In the genomic region with DNA sequence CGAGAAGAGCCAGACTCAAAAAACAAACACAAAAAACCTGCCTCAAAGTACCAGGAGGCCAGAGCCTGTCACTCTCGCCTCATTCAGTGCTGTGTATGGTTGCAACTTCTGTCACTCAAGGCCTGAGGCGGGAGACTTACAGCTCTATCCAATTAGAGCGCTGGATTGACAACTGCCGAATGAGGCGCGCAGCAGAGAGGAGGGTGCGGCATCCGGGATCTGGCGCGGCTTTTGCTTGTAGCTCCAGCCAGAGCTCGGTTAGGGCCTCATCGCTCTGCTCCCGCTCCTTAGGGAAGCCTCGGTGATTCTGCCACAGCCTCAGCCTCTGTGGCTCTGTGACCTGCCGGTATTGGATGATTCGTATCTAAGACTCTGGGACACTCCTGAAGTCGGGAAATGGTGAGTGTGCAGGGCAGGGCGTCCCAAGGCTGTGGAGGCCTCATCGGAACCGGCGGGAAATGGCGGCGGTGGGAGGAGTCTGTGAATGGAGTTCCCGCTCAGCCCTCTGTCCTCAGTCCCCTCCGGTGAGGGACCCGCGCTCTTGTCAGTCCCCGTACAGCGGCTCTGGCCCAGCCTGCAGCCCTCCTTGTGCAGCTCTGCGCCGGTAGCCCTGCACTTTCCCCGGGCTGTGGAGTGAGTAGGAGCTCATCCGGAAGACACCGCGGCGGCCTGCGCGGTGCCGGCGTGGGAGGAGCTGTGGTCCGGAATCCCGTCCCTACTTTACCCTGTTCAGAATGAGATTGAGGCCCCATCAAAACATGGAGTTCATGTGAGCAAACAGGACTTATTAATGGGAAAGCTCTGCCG, we compare ENCODE assay signal across 1 cellular context.
TF ChIP-seq lines count a peak whose summit lies in the region.

A gene (plus strand): TSS at position 227 of the 807 bp plus-strand sequence. CDS start 170 bp downstream, at position 397.

TF ChIP-seq in K562, 482 proteins besides CTCF, POLR2A, EP300 and RAD21 (continued from another document and continues in another):
- TF ChIP-seq, protein P1, sequence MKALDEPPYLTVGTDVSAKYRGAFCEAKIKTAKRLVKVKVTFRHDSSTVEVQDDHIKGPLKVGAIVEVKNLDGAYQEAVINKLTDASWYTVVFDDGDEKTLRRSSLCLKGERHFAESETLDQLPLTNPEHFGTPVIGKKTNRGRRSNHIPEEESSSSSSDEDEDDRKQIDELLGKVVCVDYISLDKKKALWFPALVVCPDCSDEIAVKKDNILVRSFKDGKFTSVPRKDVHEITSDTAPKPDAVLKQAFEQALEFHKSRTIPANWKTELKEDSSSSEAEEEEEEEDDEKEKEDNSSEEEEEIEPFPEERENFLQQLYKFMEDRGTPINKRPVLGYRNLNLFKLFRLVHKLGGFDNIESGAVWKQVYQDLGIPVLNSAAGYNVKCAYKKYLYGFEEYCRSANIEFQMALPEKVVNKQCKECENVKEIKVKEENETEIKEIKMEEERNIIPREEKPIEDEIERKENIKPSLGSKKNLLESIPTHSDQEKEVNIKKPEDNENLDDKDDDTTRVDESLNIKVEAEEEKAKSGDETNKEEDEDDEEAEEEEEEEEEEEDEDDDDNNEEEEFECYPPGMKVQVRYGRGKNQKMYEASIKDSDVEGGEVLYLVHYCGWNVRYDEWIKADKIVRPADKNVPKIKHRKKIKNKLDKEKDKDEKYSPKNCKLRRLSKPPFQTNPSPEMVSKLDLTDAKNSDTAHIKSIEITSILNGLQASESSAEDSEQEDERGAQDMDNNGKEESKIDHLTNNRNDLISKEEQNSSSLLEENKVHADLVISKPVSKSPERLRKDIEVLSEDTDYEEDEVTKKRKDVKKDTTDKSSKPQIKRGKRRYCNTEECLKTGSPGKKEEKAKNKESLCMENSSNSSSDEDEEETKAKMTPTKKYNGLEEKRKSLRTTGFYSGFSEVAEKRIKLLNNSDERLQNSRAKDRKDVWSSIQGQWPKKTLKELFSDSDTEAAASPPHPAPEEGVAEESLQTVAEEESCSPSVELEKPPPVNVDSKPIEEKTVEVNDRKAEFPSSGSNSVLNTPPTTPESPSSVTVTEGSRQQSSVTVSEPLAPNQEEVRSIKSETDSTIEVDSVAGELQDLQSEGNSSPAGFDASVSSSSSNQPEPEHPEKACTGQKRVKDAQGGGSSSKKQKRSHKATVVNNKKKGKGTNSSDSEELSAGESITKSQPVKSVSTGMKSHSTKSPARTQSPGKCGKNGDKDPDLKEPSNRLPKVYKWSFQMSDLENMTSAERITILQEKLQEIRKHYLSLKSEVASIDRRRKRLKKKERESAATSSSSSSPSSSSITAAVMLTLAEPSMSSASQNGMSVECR (CRISPR knock-in tag; IDR thresholded peaks at IDR 0.05): 0 out of 2 replicates have a peak, but pooled peaks have one; percentile 15
- TF ChIP-seq PHF20 (IDR thresholded peaks at IDR 0.05; ENCODE audit: partially characterized antibody) (peak; percentile 78), POLR2G (IDR thresholded peaks at IDR 0.05; ENCODE audit: low read depth, low read length) (peak; percentile 88), TBL1XR1 (IDR thresholded peaks at IDR 0.05; ENCODE audit: low read length in 2 of 2) (no peak), MTA3 (IDR thresholded peaks at IDR 0.05; ENCODE audit: borderline replicate concordance) (peak; percentile 28; the same call in 1 of the 2 replicates), NFXL1 (CRISPR knock-in tag; IDR thresholded peaks at IDR 0.05) (no peak), RBFOX2 (IDR thresholded peaks at IDR 0.05; ENCODE audit: low read depth, low read length) (peak; percentile 88), ZNF444 (CRISPR knock-in tag; IDR thresholded peaks at IDR 0.05) (no peak), HOXB6 (CRISPR knock-in tag; IDR thresholded peaks at IDR 0.05; ENCODE audit: borderline replicate concordance) (no peak), RFX5 (IDR thresholded peaks at IDR 0.05; ENCODE audit: low read depth, low read length) (no peak), MXI1 (IDR thresholded peaks at IDR 0.05; ENCODE audit: low read depth, low read length) (no peak), CXXC5 (CRISPR knock-in tag; IDR thresholded peaks at IDR 0.05) (peak; percentile 60), PHTF2 (CRISPR knock-in tag; IDR thresholded peaks at IDR 0.05) (no peak), PCBP2 (IDR thresholded peaks at IDR 0.05; ENCODE audit: low read depth, low read length, poor library complexity, severe bottlenecking) (no peak), BRD4 (IDR thresholded peaks at IDR 0.05) (peak; percentile 80; the same call in 1 of the 2 replicates), GTF2F1 (IDR thresholded peaks at IDR 0.05; ENCODE audit: low read depth, low read length) (peak; percentile 38; the same call in 1 of the 2 replicates), RBM34 (IDR thresholded peaks at IDR 0.05; ENCODE audit: borderline replicate concordance, insufficient read depth, low read length) (no peak), RB1 (IDR thresholded peaks at IDR 0.05; ENCODE audit: low read depth) (peak; percentile 47; the same call in 1 of the 2 replicates), ZNF311 (CRISPR knock-in tag; IDR thresholded peaks at IDR 0.05) (no peak), ZNF766 (CRISPR knock-in tag; conservative IDR thresholded peaks at IDR 0.05) (no peak), C11orf30 (IDR thresholded peaks at IDR 0.05; ENCODE audit: low read depth) (0 out of 2 replicates have a peak, but pooled peaks have one; percentile 32), GABPB1 (CRISPR knock-in tag; IDR thresholded peaks at IDR 0.05) (peak; percentile 41; the same call in 1 of the 2 replicates), MAFG (tag; conservative IDR thresholded peaks at IDR 0.05) (no peak), SAP30 (IDR thresholded peaks at IDR 0.05; ENCODE audit: borderline replicate concordance, insufficient read depth, low read depth, low read length, poor library complexity, severe bottlenecking) (peak; percentile 77), SIN3A (IDR thresholded peaks at IDR 0.05; ENCODE audit: borderline replicate concordance in 2 of 2, control insufficient read depth in 1 of 2, low read depth in 2 of 2, low read length in 2 of 2) (0 out of 4 replicates have a peak, but pooled peaks of 1 of the 2 experiments have one; percentile 18), ZBED1 (IDR thresholded peaks at IDR 0.05) (no peak), ZBTB1 (CRISPR knock-in tag; IDR thresholded peaks at IDR 0.05; ENCODE audit: borderline replicate concordance, low read depth) (no peak)
- TF ChIP-seq, protein P2, sequence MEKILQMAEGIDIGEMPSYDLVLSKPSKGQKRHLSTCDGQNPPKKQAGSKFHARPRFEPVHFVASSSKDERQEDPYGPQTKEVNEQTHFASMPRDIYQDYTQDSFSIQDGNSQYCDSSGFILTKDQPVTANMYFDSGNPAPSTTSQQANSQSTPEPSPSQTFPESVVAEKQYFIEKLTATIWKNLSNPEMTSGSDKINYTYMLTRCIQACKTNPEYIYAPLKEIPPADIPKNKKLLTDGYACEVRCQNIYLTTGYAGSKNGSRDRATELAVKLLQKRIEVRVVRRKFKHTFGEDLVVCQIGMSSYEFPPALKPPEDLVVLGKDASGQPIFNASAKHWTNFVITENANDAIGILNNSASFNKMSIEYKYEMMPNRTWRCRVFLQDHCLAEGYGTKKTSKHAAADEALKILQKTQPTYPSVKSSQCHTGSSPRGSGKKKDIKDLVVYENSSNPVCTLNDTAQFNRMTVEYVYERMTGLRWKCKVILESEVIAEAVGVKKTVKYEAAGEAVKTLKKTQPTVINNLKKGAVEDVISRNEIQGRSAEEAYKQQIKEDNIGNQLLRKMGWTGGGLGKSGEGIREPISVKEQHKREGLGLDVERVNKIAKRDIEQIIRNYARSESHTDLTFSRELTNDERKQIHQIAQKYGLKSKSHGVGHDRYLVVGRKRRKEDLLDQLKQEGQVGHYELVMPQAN (IDR thresholded peaks at IDR 0.05; ENCODE audit: borderline replicate concordance): peak; percentile 58; the same call in 1 of the 2 replicates
- TF ChIP-seq, protein P3, sequence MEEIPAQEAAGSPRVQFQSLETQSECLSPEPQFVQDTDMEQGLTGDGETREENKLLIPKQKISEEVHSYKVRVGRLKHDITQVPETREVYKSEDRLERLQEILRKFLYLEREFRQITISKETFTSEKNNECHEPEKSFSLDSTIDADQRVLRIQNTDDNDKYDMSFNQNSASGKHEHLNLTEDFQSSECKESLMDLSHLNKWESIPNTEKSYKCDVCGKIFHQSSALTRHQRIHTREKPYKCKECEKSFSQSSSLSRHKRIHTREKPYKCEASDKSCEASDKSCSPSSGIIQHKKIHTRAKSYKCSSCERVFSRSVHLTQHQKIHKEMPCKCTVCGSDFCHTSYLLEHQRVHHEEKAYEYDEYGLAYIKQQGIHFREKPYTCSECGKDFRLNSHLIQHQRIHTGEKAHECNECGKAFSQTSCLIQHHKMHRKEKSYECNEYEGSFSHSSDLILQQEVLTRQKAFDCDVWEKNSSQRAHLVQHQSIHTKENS (CRISPR knock-in tag; IDR thresholded peaks at IDR 0.05): no peak
- TF ChIP-seq, protein P4, sequence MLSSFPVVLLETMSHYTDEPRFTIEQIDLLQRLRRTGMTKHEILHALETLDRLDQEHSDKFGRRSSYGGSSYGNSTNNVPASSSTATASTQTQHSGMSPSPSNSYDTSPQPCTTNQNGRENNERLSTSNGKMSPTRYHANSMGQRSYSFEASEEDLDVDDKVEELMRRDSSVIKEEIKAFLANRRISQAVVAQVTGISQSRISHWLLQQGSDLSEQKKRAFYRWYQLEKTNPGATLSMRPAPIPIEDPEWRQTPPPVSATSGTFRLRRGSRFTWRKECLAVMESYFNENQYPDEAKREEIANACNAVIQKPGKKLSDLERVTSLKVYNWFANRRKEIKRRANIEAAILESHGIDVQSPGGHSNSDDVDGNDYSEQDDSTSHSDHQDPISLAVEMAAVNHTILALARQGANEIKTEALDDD (IDR thresholded peaks at IDR 0.05): no peak
- TF ChIP-seq, protein P5, sequence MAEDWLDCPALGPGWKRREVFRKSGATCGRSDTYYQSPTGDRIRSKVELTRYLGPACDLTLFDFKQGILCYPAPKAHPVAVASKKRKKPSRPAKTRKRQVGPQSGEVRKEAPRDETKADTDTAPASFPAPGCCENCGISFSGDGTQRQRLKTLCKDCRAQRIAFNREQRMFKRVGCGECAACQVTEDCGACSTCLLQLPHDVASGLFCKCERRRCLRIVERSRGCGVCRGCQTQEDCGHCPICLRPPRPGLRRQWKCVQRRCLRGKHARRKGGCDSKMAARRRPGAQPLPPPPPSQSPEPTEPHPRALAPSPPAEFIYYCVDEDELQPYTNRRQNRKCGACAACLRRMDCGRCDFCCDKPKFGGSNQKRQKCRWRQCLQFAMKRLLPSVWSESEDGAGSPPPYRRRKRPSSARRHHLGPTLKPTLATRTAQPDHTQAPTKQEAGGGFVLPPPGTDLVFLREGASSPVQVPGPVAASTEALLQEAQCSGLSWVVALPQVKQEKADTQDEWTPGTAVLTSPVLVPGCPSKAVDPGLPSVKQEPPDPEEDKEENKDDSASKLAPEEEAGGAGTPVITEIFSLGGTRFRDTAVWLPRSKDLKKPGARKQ (CRISPR knock-in tag; IDR thresholded peaks at IDR 0.05): no peak
